ENCODE assay signal across 8 cellular contexts in the genomic region with DNA sequence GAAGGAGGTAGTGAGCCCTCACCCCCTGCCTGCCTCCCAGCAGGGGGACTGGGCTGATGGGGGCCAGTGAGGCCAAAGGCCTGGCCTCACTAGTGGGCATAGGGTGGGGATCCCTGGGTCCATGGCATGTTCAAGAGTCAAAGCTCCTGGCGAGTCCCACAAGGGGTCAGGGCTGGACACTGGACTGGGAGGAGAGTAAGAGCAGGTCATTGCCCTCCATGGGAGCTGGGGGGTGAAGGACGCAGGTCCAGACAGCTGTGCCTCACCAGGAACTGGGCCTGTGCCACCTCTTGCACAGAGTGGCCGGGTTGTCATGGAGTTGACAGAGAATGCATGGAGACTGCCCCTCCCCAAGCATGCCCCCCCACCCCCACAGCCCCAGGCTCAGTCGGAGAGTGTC. TPM values are rescaled to one million over a fixed set of nuclear protein-coding genes. Genes with fewer than 3 reads are reported as not detected.
"Had no signal": no experiment of that assay in that cellular context is flagged by ENCODE, and none has a peak within 500 bp of the region (broad histone marks: within the 10 kb centered on the region; RNA-seq: fewer than 3 reads in every experiment).

No MANE protein-coding gene starts in this region.

RNA-seq across cellular contexts. Expression of a gene that starts 21.4 kb away (rescaled TPM):
- total RNA-seq: fibroblast of villous mesenchyme, occipital lobe, thoracic aorta had no signal

RNA-seq across cellular contexts. Expression of a gene that starts 26.2 kb away (rescaled TPM):
- total RNA-seq: esophagus muscularis mucosa; natural killer cell treated with Interleukin-12 subunit alpha and Interleukin-12 subunit beta and Interleukin-15 and Interleukin-18, amount 100 ng/mL, for 72 hours; sciatic nerve; skeletal muscle tissue; thoracic aorta had no signal
- polyA plus RNA-seq: pancreas had no signal
